8 cellular contexts compared by ENCODE assay signal in genomic region chr5:109692011-109692410, GRCh38. TPM values are rescaled to one million over a fixed set of nuclear protein-coding genes. Genes with fewer than 3 reads are reported as not detected.
DNase-seq lines count a peak whose midpoint lies in the region; ATAC-seq, FAIRE-seq and TF ChIP-seq lines count a peak whose summit lies in the region.

No MANE protein-coding gene starts in this region.

- no peaks in the 10 kb centered on the region for H4K20me1 ChIP-seq in PC-9 (ENCODE audit: insufficient read depth)

- peaks cover 10% of the 10 kb centered on the region for H3K27me3 Mint-ChIP-seq in endodermal cell (ENCODE audit: insufficient read depth)

- intact Hi-C loops in PC-9 (cut with micrococcal nuclease; ENCODE audit: unreplicated experiment) = loop anchor here (10.0 kb wide), 1 partner anchor 353 kb away; no protein-coding TSS in a partner anchor

- peak overlapping the region; percentile 85 for H3K4me2 ChIP-seq in PC-9

- H3K4me3 ChIP-seq in GM08714 (ENCODE audit: low read length) (peak overlapping the region; percentile 80), PC-9 (peak overlapping the region; percentile 91; the same call in 1 of the 2 replicates), endodermal cell (ENCODE audit: low read length) (peak overlapping the region; percentile 92)

- H3K9me2 ChIP-seq in PC-9 (ENCODE audit: insufficient read depth) = no peaks in the 10 kb centered on the region

- H3K27ac Mint-ChIP-seq in endodermal cell = no peak overlapping the region

- no peaks in the 10 kb centered on the region for H3K9me3 ChIP-seq in PC-9 (ENCODE audit: insufficient read depth, low read depth)
- peaks cover 18% of the 10 kb centered on the region for H3K9me3 ChIP-seq in endodermal cell (ENCODE audit: control insufficient read depth, low read length)

- 0 out of 2 replicates have a peak overlapping the region, but pooled peaks have one; percentile 93 for H2AFZ ChIP-seq in PC-9

- POLR2A ChIA-PET in PC-9 (lab: Charles Lee; ENCODE audit: unreplicated experiment) = no interaction called here

- peak overlapping the region; percentile 62 for H3K9ac ChIP-seq in endodermal cell (ENCODE audit: extremely low read depth, low read length, poor library complexity, severe bottlenecking)

- H3K36me3 Mint-ChIP-seq in endodermal cell (ENCODE audit: low read depth) = no peaks in the 10 kb centered on the region

- ATAC-seq in HG03342 (IDR thresholded peaks at IDR 0.05; ENCODE audit: unreplicated experiment) (no peak), GM21447 (IDR thresholded peaks at IDR 0.05; ENCODE audit: unreplicated experiment) (no peak)

- WGBS in endodermal cell (ENCODE audit: insufficient coverage in 1 of 2, insufficient read length in 1 of 2), 2 experiments = 88% methylated on average over 1 of the region's 1 CpG

- CTCF ChIA-PET in PC-9 (lab: Charles Lee) = no interaction called here

- H3K9me3 Mint-ChIP-seq in endodermal cell = peaks cover 14% of the 10 kb centered on the region

- H3K4me3 Mint-ChIP-seq in endodermal cell = peak overlapping the region; percentile 80

- no peak for FAIRE-seq in GM12891 (lab: Jason Lieb, UNC)

- no peak for DNase-seq in PC-9
- DNase-seq in endodermal cell = no peak
- DNase-seq in retina = peak; percentile 18
- no peak for DNase-seq in NCI-H345 (lab: John Stamatoyannopoulos, UW)
- DNase-seq in GM12891 (ENCODE audit: insufficient read length, low spot score) = no peak

- H3K27ac ChIP-seq in PC-9 = no peak overlapping the region
- H3K27ac ChIP-seq in endodermal cell (ENCODE audit: low read depth, low read length) = no peak overlapping the region

- H3K36me3 ChIP-seq in PC-9 (ENCODE audit: low read depth) = no peaks in the 10 kb centered on the region
- H3K36me3 ChIP-seq in endodermal cell (ENCODE audit: control insufficient read depth, insufficient read depth, low read length) = no peaks in the 10 kb centered on the region

- peaks cover 51% of the 10 kb centered on the region for H3K79me2 ChIP-seq in PC-9 (ENCODE audit: low read depth)

- no peaks in the 10 kb centered on the region for H3K27me3 ChIP-seq in PC-9 (ENCODE audit: insufficient read depth, low read depth)
- H3K27me3 ChIP-seq in endodermal cell (ENCODE audit: control insufficient read depth, insufficient read depth, low read length, poor library complexity, severe bottlenecking) = no peaks in the 10 kb centered on the region

- H3F3A ChIP-seq in PC-9 (ENCODE audit: insufficient read depth, low read depth) = peaks cover 25% of the 10 kb centered on the region; the same call in 1 of the 2 replicates

- no peak for TF ChIP-seq POLR2A in GM12891 (IDR thresholded peaks at IDR 0.05; ENCODE audit: low read depth, low read length)

- BruUV-seq in PC-9 (replicated peaks; lab: Mats Ljungman, UMichigan) = no TSS peak

- TF ChIP-seq CTCF in PC-9 (conservative IDR thresholded peaks at IDR 0.05) (no peak), endodermal cell (conservative IDR thresholded peaks at IDR 0.05) (no peak)

- H3K4me1 ChIP-seq in PC-9 (replicated peaks; ENCODE audit: insufficient read depth) (peaks cover 35% of the 10 kb centered on the region), endodermal cell (ENCODE audit: control insufficient read depth, insufficient read depth, low read length) (no peaks in the 10 kb centered on the region)

- H3K4me1 Mint-ChIP-seq in endodermal cell = peaks cover 53% of the 10 kb centered on the region

TF ChIP-seq in GM12891, 5 proteins besides CTCF, POLR2A, EP300 and RAD21:
- TF ChIP-seq POLR2AphosphoS5 (IDR thresholded peaks at IDR 0.05; ENCODE audit: low read depth, low read length) = no peak
- TF ChIP-seq POU2F2 (IDR thresholded peaks at IDR 0.05; ENCODE audit: low read depth, low read length) = no peak
- no peak for TF ChIP-seq SPI1 (IDR thresholded peaks at IDR 0.05; ENCODE audit: low read depth, low read length)
- no peak for TF ChIP-seq TAF1 (IDR thresholded peaks at IDR 0.05; ENCODE audit: low read depth, low read length)

RNA-seq across cellular contexts. Expression of gene MAN2A1, which starts 2.3 kb away (rescaled TPM):
- total RNA-seq in PC-9 (2021) = 26.3 and 27.3 TPM in 2 replicates
- 10 to 100 TPM; 60.7 to 62.1 TPM for total RNA-seq in endodermal cell
- 38.4 TPM for polyA plus RNA-seq in endodermal cell (2013, experiment 1 of 2)
- polyA plus RNA-seq in endodermal cell (2013, experiment 2 of 2) = 39.0 TPM
- polyA plus RNA-seq in GM12891 (2012; ENCODE audit: low read depth, missing spikeins) = 0.46 TPM
